ENCODE assay signal across 9 cellular contexts in the genomic region with DNA sequence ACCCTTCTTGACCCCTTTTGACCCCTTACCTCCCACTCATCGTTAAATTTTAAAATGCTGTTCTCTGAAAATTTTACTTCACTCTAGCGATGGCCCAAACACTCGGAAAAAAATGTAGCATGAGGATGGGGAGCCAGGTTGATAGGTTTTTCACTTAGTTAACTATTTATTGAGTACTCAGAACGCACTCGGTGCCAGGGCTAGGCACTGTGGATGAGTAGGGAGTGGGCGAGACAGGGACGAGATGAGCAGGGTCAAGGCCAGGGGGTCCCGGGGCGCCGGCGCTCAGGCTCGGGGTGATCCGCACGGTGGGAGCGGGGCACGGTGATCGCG. TPM values are rescaled to one million over a fixed set of nuclear protein-coding genes. Genes with fewer than 3 reads are reported as not detected.
DNase-seq lines count a peak whose midpoint lies in the region; ATAC-seq, FAIRE-seq and TF ChIP-seq lines count a peak whose summit lies in the region.
"Had no signal": no experiment of that assay in that cellular context is flagged by ENCODE, and none has a peak within 500 bp of the region (broad histone marks: within the 10 kb centered on the region; RNA-seq: fewer than 3 reads in every experiment).

No MANE protein-coding gene starts in this region.

- H3K27me3 ChIP-seq in HAP-1 (ENCODE audit: low read depth) (no peaks in the 10 kb centered on the region), mesendoderm (ENCODE audit: insufficient read depth, low read length, poor library complexity) (no peaks in the 10 kb centered on the region)

- H3K4ac ChIP-seq in mesendoderm (ENCODE audit: low read depth, low read length), result no peak overlapping the region

- peaks cover 40% of the 10 kb centered on the region for H3K36me3 ChIP-seq in HAP-1 (replicated peaks)
- H3K36me3 ChIP-seq in mesendoderm (ENCODE audit: control insufficient read depth, insufficient read depth, low read length), result peaks cover 4% of the 10 kb centered on the region

- H2AK5ac ChIP-seq in mesendoderm (ENCODE audit: low read length), result no peak overlapping the region

- peak overlapping the region; percentile 86 for H3K4me2 ChIP-seq in A549
- peak overlapping the region; percentile 71 for H3K4me2 ChIP-seq in mesendoderm (ENCODE audit: low read length)

- POLR2A ChIA-PET in A549 (lab: Yijun Ruan, JAX), result interaction anchor here (1.0 to 2.7 kb wide), 7 partner anchors 10 to 118 kb away, joined by 3 to 16 read pairs (median 9); partner anchors contain the start of genes NAA60, ZNF263 and ZNF597

- no peak for TF ChIP-seq RAD21 in A549 (conservative IDR thresholded peaks at IDR 0.05 in 1 of 2, IDR thresholded peaks at IDR 0.05 in 1 of 2)

- H3K56ac ChIP-seq in mesendoderm (ENCODE audit: low read length), result peak overlapping the region; percentile 97

- H3K79me1 ChIP-seq in mesendoderm (ENCODE audit: low read length), result peaks cover 24% of the 10 kb centered on the region

- CTCF ChIA-PET in A549 (lab: Yijun Ruan, JAX), result interaction anchor here (0.8 to 2.1 kb wide), 2 partner anchors 17 to 40 kb away, joined by 3 to 10 read pairs; no protein-coding TSS in a partner anchor

- peak overlapping the region; percentile 94 for H3K23ac ChIP-seq in mesendoderm (ENCODE audit: low read length)

- no peak overlapping the region for H2BK5ac ChIP-seq in mesendoderm (ENCODE audit: low read length)

- H4K5ac ChIP-seq in mesendoderm (ENCODE audit: low read length), result no peak overlapping the region

- no peak for FAIRE-seq in A549 (lab: Jason Lieb, UNC)
- FAIRE-seq: colon had no signal

- no peak overlapping the region for H2BK15ac ChIP-seq in mesendoderm (replicated peaks; ENCODE audit: low read depth)

- no peak for TF ChIP-seq CTCF in A549 (IDR thresholded peaks at IDR 0.05)
- TF ChIP-seq CTCF in astrocyte of the spinal cord (IDR thresholded peaks at IDR 0.05; ENCODE audit: low read depth, low read length), result no peak

- H3K4me1 ChIP-seq in A549 (no peaks in the 10 kb centered on the region), HAP-1 (peaks cover 4% of the 10 kb centered on the region), mesendoderm (ENCODE audit: control insufficient read depth, low read depth, low read length) (no peaks in the 10 kb centered on the region)

- H4K8ac ChIP-seq in mesendoderm (ENCODE audit: low read depth, low read length), result peak overlapping the region; percentile 79

- DNase-seq in A549 (ENCODE audit: low read depth in 1 of 2, low spot score in 1 of 2), result no peak
- no peak for DNase-seq in HAP-1 (ENCODE audit: low spot score in 2 of 2)
- no peak for DNase-seq in astrocyte of the spinal cord (ENCODE audit: low read depth, low spot score)
- no peak for DNase-seq in mesendoderm
- no peak for DNase-seq in stimulated activated naive CD4-positive, alpha-beta T cell (lab: John Stamatoyannopoulos, UW)
- DNase-seq in NCI-H526 treated with DMSO at 0.1 percent for 48 hours (lab: John Stamatoyannopoulos, UW), result no peak
- no peak for DNase-seq in NCI-H526 (lab: John Stamatoyannopoulos, UW)
- no peak for DNase-seq in NCI-H146 treated with DMSO at 0.1 percent for 48 hours (lab: John Stamatoyannopoulos, UW; ENCODE audit: unreplicated experiment)

- H2BK120ac ChIP-seq in mesendoderm (ENCODE audit: low read depth, low read length), result no peak overlapping the region

- no peak for TF ChIP-seq POLR2A in A549 (IDR thresholded peaks at IDR 0.05; ENCODE audit: low read length)

- ATAC-seq in A549, result no peak; a peak in 1 of 6 replicates

- H3K4me3 ChIP-seq in A549 (peak overlapping the region; percentile 75), HAP-1 (peak overlapping the region; percentile 79), astrocyte of the spinal cord (ENCODE audit: low read depth, low read length) (peak overlapping the region; percentile 88), mesendoderm (ENCODE audit: low read length) (peak overlapping the region; percentile 99)

- TF ChIP-seq EP300 in A549 (IDR thresholded peaks at IDR 0.05), result no peak

- peak overlapping the region; percentile 44 for H3K18ac ChIP-seq in mesendoderm (ENCODE audit: low read length)

- peaks cover 6% of the 10 kb centered on the region for H3K79me2 ChIP-seq in mesendoderm (ENCODE audit: control insufficient read depth, insufficient read depth, low read length)

- H3K9ac ChIP-seq in mesendoderm (ENCODE audit: low read length), result peak overlapping the region; percentile 98

- H3K9me3 ChIP-seq in A549 (peaks cover 67% of the 10 kb centered on the region), HAP-1 (0 out of 2 replicates have a peak, but pooled peaks cover 3% of the 10 kb centered on the region)

- in situ Hi-C loops in HAP-1 (cut with MboI; ENCODE audit: low sequenced_read_pairs), result no loop called here
- in situ Hi-C loops in astrocyte of the spinal cord (cut with HindIII; ENCODE audit: low sequenced_read_pairs), result no loop called here

- whole genome bisulfite sequencing in A549 (ENCODE audit: missing lambda C conversion rate), result under 1% methylated on average over 18 of the region's 18 CpGs
- no CpG with 5 or more reads among the region's 18 CpGs for WGBS in mesendoderm (ENCODE audit: extremely low coverage, insufficient coverage, low lambda C conversion rate)

- H3K27ac ChIP-seq in A549, result peak overlapping the region; percentile 85 to 94
- peak overlapping the region; percentile 88 for H3K27ac ChIP-seq in mesendoderm (ENCODE audit: low read depth, low read length)

TF ChIP-seq in A549, 52 proteins besides CTCF, POLR2A, EP300 and RAD21:
- TF ChIP-seq, protein P1, sequence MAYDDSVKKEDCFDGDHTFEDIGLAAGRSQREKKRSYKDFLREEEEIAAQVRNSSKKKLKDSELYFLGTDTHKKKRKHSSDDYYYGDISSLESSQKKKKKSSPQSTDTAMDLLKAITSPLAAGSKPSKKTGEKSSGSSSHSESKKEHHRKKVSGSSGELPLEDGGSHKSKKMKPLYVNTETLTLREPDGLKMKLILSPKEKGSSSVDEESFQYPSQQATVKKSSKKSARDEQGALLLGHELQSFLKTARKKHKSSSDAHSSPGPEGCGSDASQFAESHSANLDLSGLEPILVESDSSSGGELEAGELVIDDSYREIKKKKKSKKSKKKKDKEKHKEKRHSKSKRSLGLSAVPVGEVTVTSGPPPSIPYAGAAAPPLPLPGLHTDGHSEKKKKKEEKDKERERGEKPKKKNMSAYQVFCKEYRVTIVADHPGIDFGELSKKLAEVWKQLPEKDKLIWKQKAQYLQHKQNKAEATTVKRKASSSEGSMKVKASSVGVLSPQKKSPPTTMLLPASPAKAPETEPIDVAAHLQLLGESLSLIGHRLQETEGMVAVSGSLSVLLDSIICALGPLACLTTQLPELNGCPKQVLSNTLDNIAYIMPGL (CRISPR knock-in tag; IDR thresholded peaks at IDR 0.05; ENCODE audit: borderline replicate concordance), result no peak
- 0 out of 2 replicates have a peak, but pooled peaks have one; percentile 42 for TF ChIP-seq TP53 (CRISPR knock-in tag; IDR thresholded peaks at IDR 0.05)

RNA-seq across cellular contexts. Expression of gene ZSCAN32, which starts 0.4 kb away (rescaled TPM):
- polyA plus RNA-seq in A549 (2011; rRNA removed), result 29.4 and 33.0 TPM in 2 replicates
- polyA plus RNA-seq in A549 (2012; cell fraction: cytosol; rRNA removed), result 11.2 and 14.2 TPM in 2 replicates
- polyA plus RNA-seq in A549 (2012; cell fraction: nucleus; rRNA removed), result 9.6 and 11.8 TPM in 2 replicates
- polyA plus RNA-seq in A549 (2017; fragmentation: RNase III; extraction: RNeasy Plus Mini Kit Qiagen cat#74134 plus additional on column Dnase treatment), result 11.4 to 13.6 TPM (median 12.4 TPM) in 3 replicates
- 17.7 and 18.3 TPM in 2 replicates for polyA minus RNA-seq in A549 (2011; rRNA and poly(A)+ RNA removed)
- 9.3 TPM for polyA plus RNA-seq in mesendoderm (2013, experiment 1 of 2)
- polyA plus RNA-seq in mesendoderm (2013, experiment 2 of 2), result 9.7 TPM

RNA-seq across cellular contexts. Expression of gene ZNF174, which starts 0.6 kb away (rescaled TPM):
- polyA plus RNA-seq in A549 (2011; rRNA removed) (15.8 and 16.4 TPM in 2 replicates), A549 (2017; fragmentation: RNase III; extraction: RNeasy Plus Mini Kit Qiagen cat#74134 plus additional on column Dnase treatment) (9.1 to 10.4 TPM (median 9.5 TPM) in 3 replicates)
- polyA plus RNA-seq in A549 (2012; cell fraction: cytosol; rRNA removed), result 10.6 and 12.8 TPM in 2 replicates
- 9.0 and 10.7 TPM in 2 replicates for polyA plus RNA-seq in A549 (2012; cell fraction: nucleus; rRNA removed)
- polyA minus RNA-seq in A549 (2011; rRNA and poly(A)+ RNA removed), result 9.8 and 11.7 TPM in 2 replicates
- polyA plus RNA-seq in mesendoderm (2013, experiment 1 of 2), result 9.1 TPM
- 9.2 TPM for polyA plus RNA-seq in mesendoderm (2013, experiment 2 of 2)

RNA-seq across cellular contexts. Expression of gene ZNF597, which starts 42.9 kb away (rescaled TPM):
- 1.9 TPM in 2 replicates for polyA plus RNA-seq in A549 (2011; rRNA removed)
- 0.37 and 0.45 TPM in 2 replicates for polyA plus RNA-seq in A549 (2012; cell fraction: cytosol; rRNA removed)
- 0.32 and 0.37 TPM in 2 replicates for polyA plus RNA-seq in A549 (2012; cell fraction: nucleus; rRNA removed)
- polyA plus RNA-seq in A549 (2017; fragmentation: RNase III; extraction: RNeasy Plus Mini Kit Qiagen cat#74134 plus additional on column Dnase treatment), result 0.92 to 1.1 TPM (median 0.96 TPM) in 3 replicates
- 1.4 and 1.5 TPM in 2 replicates for polyA minus RNA-seq in A549 (2011; rRNA and poly(A)+ RNA removed)
- 1.5 TPM for polyA plus RNA-seq in mesendoderm (2013, experiment 1 of 2)
- 1.3 TPM for polyA plus RNA-seq in mesendoderm (2013, experiment 2 of 2)

RNA-seq across cellular contexts. Expression of gene NAA60, which starts 43.1 kb away (rescaled TPM):
- polyA plus RNA-seq in A549 (2011; rRNA removed) (34.8 and 41.6 TPM in 2 replicates), A549 (2017; fragmentation: RNase III; extraction: RNeasy Plus Mini Kit Qiagen cat#74134 plus additional on column Dnase treatment) (42.5 to 45.3 TPM (median 43.9 TPM) in 3 replicates)
- polyA plus RNA-seq in A549 (2012; cell fraction: cytosol; rRNA removed), result 24.3 and 40.9 TPM in 2 replicates
- polyA plus RNA-seq in A549 (2012; cell fraction: nucleus; rRNA removed), result 66.5 and 76.7 TPM in 2 replicates
- polyA minus RNA-seq in A549 (2011; rRNA and poly(A)+ RNA removed), result 21.4 and 25.6 TPM in 2 replicates
- 68.1 TPM for polyA plus RNA-seq in mesendoderm (2013, experiment 1 of 2)
- polyA plus RNA-seq in mesendoderm (2013, experiment 2 of 2), result 67.0 TPM

RNA-seq across cellular contexts. Expression of gene OR2C1, which starts 44.7 kb away (rescaled TPM):
- polyA plus RNA-seq in A549 (2011; rRNA removed), result not detected in 2 replicates
- polyA plus RNA-seq in A549 (2012; cell fraction: cytosol; rRNA removed), result not detected in 2 replicates
- polyA plus RNA-seq in A549 (2012; cell fraction: nucleus; rRNA removed), result 0.06 TPM in 1 of 2 replicates, not detected in the other
- polyA plus RNA-seq in A549 (2017; fragmentation: RNase III; extraction: RNeasy Plus Mini Kit Qiagen cat#74134 plus additional on column Dnase treatment), result not detected in 3 replicates
- not detected in 2 replicates for polyA minus RNA-seq in A549 (2011; rRNA and poly(A)+ RNA removed)
- polyA plus RNA-seq in mesendoderm (2013, experiment 1 of 2), result not detected
- polyA plus RNA-seq in mesendoderm (2013, experiment 2 of 2), result not detected
